In genomic region chr6:11207199-11207968, GRCh38 we compare ENCODE assay signal across 8 cellular contexts. TPM values are rescaled to one million over a fixed set of nuclear protein-coding genes. Genes with fewer than 3 reads are reported as not detected.
DNase-seq lines count a peak whose midpoint lies in the region; ATAC-seq, FAIRE-seq and TF ChIP-seq lines count a peak whose summit lies in the region.

No MANE protein-coding gene starts in this region.

- H3K27ac ChIP-seq in SJSA1 (peak overlapping the region; percentile 93), pancreas (peak overlapping the region; percentile 29 to 84 (median 64))

- 64 to 65% methylated on average over 5 of the region's 5 CpGs for WGBS in pancreas, 2 donors

- ATAC-seq in GM21529 (IDR thresholded peaks at IDR 0.05; ENCODE audit: unreplicated experiment) (peak; percentile 45), pancreas (peak; percentile 82 to 91 (median 84))

- DNase-seq in SJSA1 (ENCODE audit: low read depth in 1 of 2, low spot score in 2 of 2) (peak; percentile 82 to 91), fibroblast of the aortic adventitia (ENCODE audit: low read depth) (peak; percentile 99), pancreas (peak in 3 of 6 donors; percentile 43 to 80 (median 76)), DMS79 treated with DMSO at 0.1 percent for 48 hours (lab: John Stamatoyannopoulos, UW) (no peak), NCI-H1694 (lab: John Stamatoyannopoulos, UW) (no peak)
- DNase-seq in activated CD4-positive, CD25-positive, alpha-beta regulatory T cell treated with anti-CD3 and anti-CD28 coated beads, Interleukin-2, amount 50 U/mL, for 72 hours: no peak
- DNase-seq in activated CD4-positive, alpha-beta T cell treated with anti-CD3 and anti-CD28 coated beads for 48 hours: no peak

- H3K4me3 ChIP-seq in SJSA1 (no peak overlapping the region), fibroblast of the aortic adventitia (ENCODE audit: low read depth, low read length) (no peak overlapping the region), pancreas (no peak overlapping the region)

- intact Hi-C loops in pancreas (cut with DNase I): no loop called here

- H3K36me3 ChIP-seq in SJSA1 (peaks cover 67% of the 10 kb centered on the region), pancreas (no peaks in the 10 kb centered on the region)

- FAIRE-seq in pancreas (lab: Jason Lieb, UNC): no peak

- H3K9me3 ChIP-seq in SJSA1 (replicated peaks) (no peaks in the 10 kb centered on the region), pancreas (no peaks in the 10 kb centered on the region)

- peaks cover 43% of the 10 kb centered on the region for H3K4me1 ChIP-seq in SJSA1 (replicated peaks)
- peaks cover 0 to 29% (median 5%) of the 10 kb centered on the region in 3 donors for H3K4me1 ChIP-seq in pancreas

- TF ChIP-seq CTCF in fibroblast of the aortic adventitia (IDR thresholded peaks at IDR 0.05; ENCODE audit: insufficient read depth, low read length) (no peak), pancreas (IDR thresholded peaks at IDR 0.05) (no peak)

- no peaks in the 10 kb centered on the region for H3K27me3 ChIP-seq in SJSA1 (replicated peaks)
- H3K27me3 ChIP-seq in pancreas: no peaks in the 10 kb centered on the region

RNA-seq across cellular contexts. Expression of gene NEDD9, which starts 25.1 kb away (rescaled TPM):
- total RNA-seq in SJSA1 (2014; rRNA removed; shearing (Covaris generic)): 13.3 and 27.8 TPM in 2 replicates
- 0.33 and 0.36 TPM in 2 replicates for total RNA-seq in fibroblast of the aortic adventitia (ENCODE audit: low replicate concordance)
- 10 to 100 TPM in 1 of 6 donors, 1 to 10 TPM in 5; 4.9 to 13.2 (median 8.3) TPM for total RNA-seq in pancreas
- 10 to 100 TPM in 1 of 2 donors, 1 to 10 TPM in 1; 4.8 to 11.7 TPM for polyA plus RNA-seq in pancreas

Comparison
In these comparisons a context has a peak if more than half of its experiments do, and no peak if none do; other contexts are left out.
1. DNase-seq: peak in SJSA1 (2 of 2) and fibroblast of the aortic adventitia (single experiment); none in DMS79 treated with DMSO at 0.1 percent for 48 hours (single experiment), activated CD4-positive, CD25-positive, alpha-beta regulatory T cell treated with anti-CD3 and anti-CD28 coated beads, Interleukin-2, amount 50 U/mL, for 72 hours (single experiment), NCI-H1694 (single experiment) and activated CD4-positive, alpha-beta T cell treated with anti-CD3 and anti-CD28 coated beads for 48 hours (single experiment).